7 cellular contexts compared by ENCODE assay signal in the genomic region with DNA sequence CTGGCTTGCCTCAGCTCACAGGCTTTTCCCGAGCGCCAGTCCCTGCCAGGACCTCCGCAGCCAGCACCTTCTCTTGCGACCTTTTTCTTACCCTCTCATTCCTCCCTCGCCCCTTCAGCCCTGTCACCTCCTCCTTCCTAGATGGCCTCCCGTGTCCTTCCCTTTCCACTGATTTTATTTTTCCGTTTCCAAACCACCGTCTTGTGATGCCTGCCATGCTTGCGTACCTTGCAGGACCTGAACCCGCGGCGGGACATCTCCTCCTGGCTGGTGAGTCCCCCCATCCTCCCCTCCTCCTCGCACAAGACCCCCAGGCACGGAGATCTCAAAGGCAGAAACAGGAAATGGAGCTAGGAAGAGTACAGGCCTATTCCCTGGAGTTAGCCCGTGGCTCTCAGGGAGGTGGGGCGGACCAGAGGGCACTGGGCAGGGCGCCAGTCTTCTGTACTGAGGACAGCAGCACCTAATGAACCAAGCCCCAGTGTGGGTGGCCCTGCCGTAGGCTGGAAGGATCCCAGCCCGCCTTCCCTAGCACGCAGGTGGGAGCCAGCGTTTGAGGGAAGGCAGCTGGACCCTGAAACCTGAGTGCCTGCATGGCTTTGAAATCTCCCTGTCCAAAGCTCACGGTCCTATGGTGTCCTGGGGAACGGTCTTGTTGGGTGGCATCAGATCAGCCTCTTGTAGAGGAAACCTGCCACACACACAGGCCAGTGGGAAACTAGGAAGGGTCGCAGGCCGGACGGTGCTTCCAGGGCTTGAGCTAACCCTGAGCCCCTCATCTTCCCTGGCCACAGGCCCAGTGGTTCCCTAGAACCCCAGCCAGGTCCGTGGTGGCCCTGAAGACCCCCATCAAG. TPM values are rescaled to one million over a fixed set of nuclear protein-coding genes. Genes with fewer than 3 reads are reported as not detected.
DNase-seq lines count a peak whose midpoint lies in the region; ATAC-seq and TF ChIP-seq lines count a peak whose summit lies in the region.

No MANE protein-coding gene starts in this region.

- H3K4me1 Mint-ChIP-seq in activated CD4-positive, alpha-beta memory T cell treated with anti-CD3 and anti-CD28 coated beads for 36 hours (ENCODE audit: low read depth), result peaks cover 76% of the 10 kb centered on the region

- peak; percentile 61 for DNase-seq in G401 (ENCODE audit: low spot score)
- peak; percentile 27 for DNase-seq in MM.1S
- DNase-seq in activated CD4-positive, alpha-beta memory T cell treated with anti-CD3 and anti-CD28 coated beads for 36 hours, result no peak
- no peak for DNase-seq in foreskin keratinocyte

- H2AFZ ChIP-seq in MM.1S (ENCODE audit: low read length) (peak overlapping the region; percentile 86), neuron (ENCODE audit: low read depth, low read length) (no peak overlapping the region)

- in situ Hi-C loops in G401 (cut with HindIII; ENCODE audit: low sequenced_read_pairs), result no loop called here

- no peaks in the 10 kb centered on the region for H3K9me2 ChIP-seq in MM.1S (replicated peaks; ENCODE audit: insufficient read depth, low read length)

- POLR2A ChIA-PET in activated CD4-positive, alpha-beta memory T cell treated with anti-CD3 and anti-CD28 coated beads for 36 hours (lab: Charles Lee), result interaction anchor here (1.0 to 6.6 kb wide), 6 partner anchors 12 to 59 kb away, joined by 3 to 116 read pairs (median 5); partner anchors contain the start of genes EPOP and MLLT6

- H3K4me3 ChIP-seq in MM.1S (ENCODE audit: low read length) (peak overlapping the region; percentile 82), neuron (ENCODE audit: low read length) (peak overlapping the region; percentile 44)

- no peaks in the 10 kb centered on the region for H4K20me1 ChIP-seq in MM.1S (ENCODE audit: insufficient read depth, low read length)

- H3K27ac ChIP-seq in MM.1S (ENCODE audit: low read length), result 0 out of 2 replicates have a peak overlapping the region, but pooled peaks have one; percentile 10
- peak overlapping the region; percentile 35 for H3K27ac ChIP-seq in foreskin keratinocyte

- 0 out of 2 replicates have a peak, but pooled peaks cover 4% of the 10 kb centered on the region for H3K4me1 ChIP-seq in MM.1S (ENCODE audit: low read length)
- peaks cover 5% of the 10 kb centered on the region for H3K4me1 ChIP-seq in foreskin keratinocyte
- H3K4me1 ChIP-seq in neuron (ENCODE audit: insufficient read depth, low read length), result peaks cover 18% of the 10 kb centered on the region

- H3K9me3 Mint-ChIP-seq in activated CD4-positive, alpha-beta memory T cell treated with anti-CD3 and anti-CD28 coated beads for 36 hours, result no peaks in the 10 kb centered on the region

- CTCF ChIA-PET in activated CD4-positive, alpha-beta memory T cell treated with anti-CD3 and anti-CD28 coated beads for 36 hours (lab: Charles Lee), result interaction anchor here (0.9 to 8.1 kb wide), 12 partner anchors 12 to 423 kb away, joined by 3 to 210 read pairs (median 4); partner anchors contain the start of genes EPOP and MLLT6

- H3K27me3 Mint-ChIP-seq in activated CD4-positive, alpha-beta memory T cell treated with anti-CD3 and anti-CD28 coated beads for 36 hours, result no peaks in the 10 kb centered on the region

- H3K4me2 ChIP-seq in MM.1S (ENCODE audit: low read depth, low read length), result peak overlapping the region; percentile 87

- H3K27me3 ChIP-seq in MM.1S (replicated peaks; ENCODE audit: insufficient read depth, low read length) (no peaks in the 10 kb centered on the region), foreskin keratinocyte (no peaks in the 10 kb centered on the region), neuron (ENCODE audit: insufficient read depth, low read length) (no peaks in the 10 kb centered on the region)

- H3K27ac Mint-ChIP-seq in activated CD4-positive, alpha-beta memory T cell treated with anti-CD3 and anti-CD28 coated beads for 36 hours, result peak overlapping the region; percentile 91

- H3K9me3 ChIP-seq in MM.1S (replicated peaks; ENCODE audit: insufficient read depth, low read length) (no peaks in the 10 kb centered on the region), neuron (ENCODE audit: low read length) (no peaks in the 10 kb centered on the region)

- no peaks in the 10 kb centered on the region for H3K36me3 ChIP-seq in MM.1S (replicated peaks; ENCODE audit: insufficient read depth, low read length)
- peaks cover 24% of the 10 kb centered on the region for H3K36me3 ChIP-seq in neuron (ENCODE audit: insufficient read depth, low read length)

- H3K79me2 ChIP-seq in MM.1S (ENCODE audit: low read length), result peaks cover 14% of the 10 kb centered on the region

- peaks cover 19% of the 10 kb centered on the region for H3F3A ChIP-seq in MM.1S (ENCODE audit: insufficient read depth, low read length)

- ATAC-seq in foreskin keratinocyte, result peak; percentile 24
- ATAC-seq in GM18498 (IDR thresholded peaks at IDR 0.05; ENCODE audit: unreplicated experiment), result no peak
- no peak for ATAC-seq in HG03135 (IDR thresholded peaks at IDR 0.05; ENCODE audit: unreplicated experiment)

- TF ChIP-seq CTCF in MM.1S (IDR thresholded peaks at IDR 0.05; ENCODE audit: low read length) (no peak), foreskin keratinocyte (conservative IDR thresholded peaks at IDR 0.05) (no peak)

- intact Hi-C loops in activated CD4-positive, alpha-beta memory T cell treated with anti-CD3 and anti-CD28 coated beads for 36 hours (cut with micrococcal nuclease), result loop anchor here (5.0 kb wide), 1 partner anchor 173 kb away; no protein-coding TSS in a partner anchor

- peaks cover 23% of the 10 kb centered on the region for H3K36me3 Mint-ChIP-seq in activated CD4-positive, alpha-beta memory T cell treated with anti-CD3 and anti-CD28 coated beads for 36 hours

- H3K9ac ChIP-seq in MM.1S (ENCODE audit: low read length), result peak overlapping the region; percentile 68

- H3K4me3 Mint-ChIP-seq in activated CD4-positive, alpha-beta memory T cell treated with anti-CD3 and anti-CD28 coated beads for 36 hours, result peak overlapping the region; percentile 92

RNA-seq across cellular contexts. Expression of gene CISD3, which starts 0.6 kb away (rescaled TPM):
- total RNA-seq in G401 (2014; rRNA removed; shearing (Covaris generic)), result 7.5 and 7.9 TPM in 2 replicates
- total RNA-seq in activated CD4-positive, alpha-beta memory T cell treated with anti-CD3 and anti-CD28 coated beads for 36 hours, result 10 to 100 TPM; 54.7 to 59.1 TPM
- total RNA-seq in foreskin keratinocyte, result 23.2 and 27.2 TPM in 2 replicates
- polyA plus RNA-seq in foreskin keratinocyte, result 62.4 and 68.4 TPM in 2 replicates

RNA-seq across cellular contexts. Expression of gene PCGF2, which starts 17.4 kb away (rescaled TPM):
- total RNA-seq in G401 (2014; rRNA removed; shearing (Covaris generic)), result 5.5 and 12.5 TPM in 2 replicates
- total RNA-seq in activated CD4-positive, alpha-beta memory T cell treated with anti-CD3 and anti-CD28 coated beads for 36 hours, result 1 to 10 TPM; 3.4 to 4.2 TPM
- 12.8 and 15.0 TPM in 2 replicates for total RNA-seq in foreskin keratinocyte
- polyA plus RNA-seq in foreskin keratinocyte, result 37.4 and 41.2 TPM in 2 replicates

RNA-seq across cellular contexts. Expression of gene PSMB3, which starts 21.8 kb away (rescaled TPM):
- total RNA-seq in G401 (2014; rRNA removed; shearing (Covaris generic)), result 277 and 414 TPM in 2 replicates
- 100 to 1,000 TPM; 335 to 348 TPM for total RNA-seq in activated CD4-positive, alpha-beta memory T cell treated with anti-CD3 and anti-CD28 coated beads for 36 hours
- 264 and 287 TPM in 2 replicates for total RNA-seq in foreskin keratinocyte
- polyA plus RNA-seq in foreskin keratinocyte, result 382 and 384 TPM in 2 replicates

RNA-seq across cellular contexts. Expression of gene MLLT6, which starts 25.7 kb away (rescaled TPM):
- 21.8 and 30.6 TPM in 2 replicates for total RNA-seq in G401 (2014; rRNA removed; shearing (Covaris generic))
- 100 to 1,000 TPM; 204 to 221 TPM for total RNA-seq in activated CD4-positive, alpha-beta memory T cell treated with anti-CD3 and anti-CD28 coated beads for 36 hours
- 25.6 and 28.8 TPM in 2 replicates for total RNA-seq in foreskin keratinocyte
- polyA plus RNA-seq in foreskin keratinocyte, result 12.3 and 12.8 TPM in 2 replicates

RNA-seq across cellular contexts. Expression of gene EPOP, which starts 56.0 kb away (rescaled TPM):
- total RNA-seq in G401 (2014; rRNA removed; shearing (Covaris generic)), result 46.5 and 50.5 TPM in 2 replicates
- 10 to 100 TPM; 37.1 to 38.0 TPM for total RNA-seq in activated CD4-positive, alpha-beta memory T cell treated with anti-CD3 and anti-CD28 coated beads for 36 hours
- 5.2 and 6.5 TPM in 2 replicates for total RNA-seq in foreskin keratinocyte
- 4.6 and 6.5 TPM in 2 replicates for polyA plus RNA-seq in foreskin keratinocyte

Comparison
In these comparisons a context has a peak if more than half of its experiments do, and no peak if none do; other contexts are left out.
1. DNase-seq: peak in G401 (single experiment) and MM.1S (single experiment); none in activated CD4-positive, alpha-beta memory T cell treated with anti-CD3 and anti-CD28 coated beads for 36 hours (single experiment) and foreskin keratinocyte (0 of 2).